30 cellular contexts compared by ENCODE assay signal in the genomic region with DNA sequence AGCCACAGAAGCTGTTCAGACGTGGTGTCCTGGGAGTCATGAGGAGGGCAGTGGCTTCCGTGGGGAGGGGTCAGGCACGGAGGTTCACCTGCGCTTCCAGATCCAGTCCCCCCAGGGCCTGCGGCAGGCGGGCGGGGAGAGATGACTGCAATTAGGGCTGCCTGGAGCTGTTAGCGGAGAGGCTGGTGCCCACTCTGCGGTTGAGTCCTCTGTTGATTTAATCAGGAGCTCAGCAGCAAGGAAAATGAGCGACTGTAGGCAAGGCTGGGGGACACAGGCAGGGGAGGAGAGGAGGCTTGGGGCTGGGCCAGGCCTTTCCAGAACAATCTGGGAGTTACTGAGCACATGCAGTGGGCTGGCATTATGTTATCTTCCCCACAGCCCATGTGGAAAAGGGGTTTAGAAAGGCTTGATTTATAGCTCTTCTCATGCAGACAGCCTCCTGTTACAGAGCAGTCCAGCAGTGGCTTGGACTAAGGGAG. TPM values are rescaled to one million over a fixed set of nuclear protein-coding genes. Genes with fewer than 3 reads are reported as not detected.
DNase-seq lines count a peak whose midpoint lies in the region; FAIRE-seq and TF ChIP-seq lines count a peak whose summit lies in the region.
"Had no signal": no experiment of that assay in that cellular context is flagged by ENCODE, and none has a peak within 500 bp of the region (broad histone marks: within the 10 kb centered on the region; RNA-seq: fewer than 3 reads in every experiment).

No MANE protein-coding gene starts in this region.

- no peaks in the 10 kb centered on the region for H3K9me2 ChIP-seq in hepatocyte (replicated peaks; ENCODE audit: insufficient read depth)

- no peak overlapping the region for H3K27ac Mint-ChIP-seq in astrocyte (ENCODE audit: unreplicated experiment)
- H3K27ac Mint-ChIP-seq: activated naive CD8-positive, alpha-beta T cell treated with anti-CD3 and anti-CD28 coated beads, Interleukin-2, amount 50 U/mL, for 24 hours; CD4-positive, alpha-beta memory T cell; T-helper 17 cell had no signal

- WGBS in trophoblast cell (ENCODE audit: extremely low coverage, insufficient coverage, insufficient read length): no CpG with 5 or more reads among the region's 10 CpGs
- 84% methylated on average over 10 of the region's 10 CpGs for WGBS in hepatocyte (ENCODE audit: low lambda C conversion rate, missing lambda C conversion rate)

- H3K9me3 ChIP-seq in astrocyte (ENCODE audit: insufficient read depth, low read depth, low read length): no peaks in the 10 kb centered on the region
- H3K9me3 ChIP-seq in trophoblast cell (ENCODE audit: insufficient read depth, low read depth, low read length): peaks cover 2% of the 10 kb centered on the region
- H3K9me3 ChIP-seq in hepatocyte (ENCODE audit: low read depth): no peaks in the 10 kb centered on the region
- H3K9me3 ChIP-seq: gastroesophageal sphincter, left lung, prostate gland, thoracic aorta, vagina had no signal

- H2BK120ac ChIP-seq in trophoblast cell (ENCODE audit: insufficient read depth, low read length, poor library complexity): no peak overlapping the region

- H3K27me3 Mint-ChIP-seq in astrocyte (ENCODE audit: low read depth, unreplicated experiment): no peaks in the 10 kb centered on the region
- H3K27me3 Mint-ChIP-seq: activated naive CD8-positive, alpha-beta T cell treated with anti-CD3 and anti-CD28 coated beads, Interleukin-2, amount 50 U/mL, for 24 hours; CD4-positive, alpha-beta memory T cell; T-helper 17 cell had no signal

- peak overlapping the region; percentile 55 for H3K18ac ChIP-seq in trophoblast cell (ENCODE audit: low read length)

- H3K27me3 ChIP-seq in astrocyte (ENCODE audit: insufficient read depth, low read length) (no peaks in the 10 kb centered on the region), trophoblast cell (ENCODE audit: insufficient read depth, low read length) (no peaks in the 10 kb centered on the region), hepatocyte (no peaks in the 10 kb centered on the region)
- H3K27me3 ChIP-seq: brain microvascular endothelial cell, dorsolateral prefrontal cortex, gastroesophageal sphincter, left lung, vagina had no signal

- no peak overlapping the region for H4K8ac ChIP-seq in trophoblast cell (ENCODE audit: low read depth, low read length)

- no peak overlapping the region for H3K4me3 ChIP-seq in astrocyte (ENCODE audit: insufficient read depth, low read depth, low read length)
- no peak overlapping the region for H3K4me3 ChIP-seq in trophoblast cell (ENCODE audit: low read depth, low read length)
- H3K4me3 ChIP-seq in hepatocyte: no peak overlapping the region
- H3K4me3 ChIP-seq: dorsolateral prefrontal cortex, gastroesophageal sphincter, left lung, prostate gland, thoracic aorta, vagina had no signal

- FAIRE-seq in astrocyte (lab: Jason Lieb, UNC): no peak

- no peak overlapping the region for H3K23ac ChIP-seq in trophoblast cell (ENCODE audit: low read length)

- H3K4me1 Mint-ChIP-seq in astrocyte (ENCODE audit: low read depth, unreplicated experiment): peaks cover 19% of the 10 kb centered on the region

- H2BK12ac ChIP-seq in trophoblast cell (ENCODE audit: low read length): no peak overlapping the region

- no peak overlapping the region for H3K4ac ChIP-seq in trophoblast cell (ENCODE audit: low read depth, low read length)

- H3K36me3 Mint-ChIP-seq in astrocyte (ENCODE audit: low read depth, unreplicated experiment): peaks cover 22% of the 10 kb centered on the region

- no peaks in the 10 kb centered on the region for H3K79me2 ChIP-seq in astrocyte (ENCODE audit: insufficient read depth, low read length)
- H3K79me2 ChIP-seq in trophoblast cell (ENCODE audit: control insufficient read depth, insufficient read depth, low read length, poor library complexity): peaks cover 2% of the 10 kb centered on the region
- no peaks in the 10 kb centered on the region for H3K79me2 ChIP-seq in hepatocyte

- H3K4me1 ChIP-seq in astrocyte (ENCODE audit: insufficient read depth, low read length): peaks cover 31% of the 10 kb centered on the region
- H3K4me1 ChIP-seq in trophoblast cell (ENCODE audit: control insufficient read depth in 1 of 2, insufficient read depth in 2 of 2, low read length in 2 of 2): peaks cover 37 to 42% of the 10 kb centered on the region in 2 experiments
- H3K4me1 ChIP-seq in hepatocyte (ENCODE audit: insufficient read depth): peaks cover 12% of the 10 kb centered on the region

- H4K20me1 ChIP-seq in astrocyte (ENCODE audit: insufficient read depth, low read length): peaks cover 31% of the 10 kb centered on the region
- H4K20me1 ChIP-seq in hepatocyte (ENCODE audit: insufficient read depth, poor library complexity, severe bottlenecking): no peaks in the 10 kb centered on the region

- H2AFZ ChIP-seq in astrocyte (ENCODE audit: low read depth, low read length): no peak overlapping the region
- no peak overlapping the region for H2AFZ ChIP-seq in trophoblast cell (ENCODE audit: insufficient read depth, low read length, poor library complexity)
- no peak overlapping the region for H2AFZ ChIP-seq in hepatocyte

- TF ChIP-seq CTCF in astrocyte (IDR thresholded peaks at IDR 0.05; ENCODE audit: insufficient read depth, low read depth, low read length) (no peak), hepatocyte (IDR thresholded peaks at IDR 0.05; ENCODE audit: poor library complexity) (no peak)

- no peak overlapping the region for H2BK5ac ChIP-seq in trophoblast cell (ENCODE audit: low read depth, low read length, poor library complexity)

- peaks cover 2% of the 10 kb centered on the region for H3K9me3 Mint-ChIP-seq in astrocyte (ENCODE audit: unreplicated experiment)
- H3K9me3 Mint-ChIP-seq: activated naive CD8-positive, alpha-beta T cell treated with anti-CD3 and anti-CD28 coated beads, Interleukin-2, amount 50 U/mL, for 24 hours; activated T-cell treated with anti-CD3 and anti-CD28 coated beads, Interleukin-2, amount 50 U/mL, for 4 hours; CD4-positive, alpha-beta memory T cell; immature natural killer cell had no signal

- H3K27ac ChIP-seq in astrocyte (ENCODE audit: low read depth, low read length) (no peak overlapping the region), trophoblast cell (ENCODE audit: low read depth, low read length) (no peak overlapping the region), hepatocyte (no peak overlapping the region)
- H3K27ac ChIP-seq: 22Rv1, brain microvascular endothelial cell, gastroesophageal sphincter, KMS-11, left lung, prostate gland, thoracic aorta, vagina had no signal

- H3K36me3 ChIP-seq in astrocyte (ENCODE audit: insufficient read depth, low read length): peaks cover 14% of the 10 kb centered on the region
- H3K36me3 ChIP-seq in trophoblast cell (ENCODE audit: control insufficient read depth in 1 of 2, insufficient read depth in 2 of 2, low read length in 2 of 2): peaks cover 69 to 71% of the 10 kb centered on the region in 2 experiments
- no peaks in the 10 kb centered on the region for H3K36me3 ChIP-seq in hepatocyte (replicated peaks; ENCODE audit: insufficient read depth, low read depth)

- H4K12ac ChIP-seq in trophoblast cell (ENCODE audit: low read depth, low read length): no peak overlapping the region

- peak in 2 of 3 experiments; percentile 49 to 72 for DNase-seq in NCI-H1417 (lab: John Stamatoyannopoulos, UW)
- no peak for DNase-seq in NCI-H1417 treated with DMSO at 0.1 percent for 48 hours (lab: John Stamatoyannopoulos, UW)
- peak; percentile 28 for DNase-seq in NCI-H2227 treated with DMSO at 0.1 percent for 48 hours (lab: John Stamatoyannopoulos, UW)
- no peak for DNase-seq in astrocyte (ENCODE audit: low read depth)
- no peak for DNase-seq in trophoblast cell
- no peak for DNase-seq in UCSD-AML1 (lab: John Stamatoyannopoulos, UW; ENCODE audit: unreplicated experiment)
- DNase-seq in hepatocyte (ENCODE audit: low spot score): no peak
- DNase-seq in hepatic stellate cell (ENCODE audit: low spot score): no peak
- DNase-seq: activated CD8-positive, alpha-beta memory T cell treated with anti-CD3 and anti-CD28 coated beads for 24 hours; activated gamma-delta T cell treated with Interleukin-2 at 50 U/mL for 16 hours; activated naive CD8-positive, alpha-beta T cell treated with anti-CD3 and anti-CD28 coated beads, Interleukin-2, amount 50 U/mL, for 24 hours; activated T-cell treated with anti-CD3 and anti-CD28 coated beads, Interleukin-2, amount 50 U/mL, for 4 hours; brain microvascular endothelial cell; CD4-positive, alpha-beta memory T cell; dorsolateral prefrontal cortex; EL; hypothalamus; immature natural killer cell; mesenchymal stem cell; MM.1S; NCI-H2171 treated with DMSO at 0.1 percent for 48 hours; stimulated activated naive CD8-positive, alpha-beta T cell treated with anti-CD3 and anti-CD28 coated beads, Interleukin-15, Interleukin-2, amounts not matched to agents 100 U/mL and 50 U/mL, for 24 hours; T-helper 17 cell had no signal

- H3K9ac ChIP-seq in astrocyte (ENCODE audit: low read length) (no peak overlapping the region), trophoblast cell (ENCODE audit: low read length) (no peak overlapping the region)
- H3K9ac ChIP-seq: KMS-11 had no signal

- H3K4me2 ChIP-seq in astrocyte (ENCODE audit: low read length): no peak overlapping the region
- H3K4me2 ChIP-seq in trophoblast cell (ENCODE audit: low read length): no peak overlapping the region
- no peak overlapping the region for H3K4me2 ChIP-seq in hepatocyte
- H3K4me2 ChIP-seq: KMS-11 had no signal

- peak overlapping the region; percentile 54 for H3K4me3 Mint-ChIP-seq in astrocyte (ENCODE audit: unreplicated experiment)
- H3K4me3 Mint-ChIP-seq: activated naive CD8-positive, alpha-beta T cell treated with anti-CD3 and anti-CD28 coated beads, Interleukin-2, amount 50 U/mL, for 24 hours; activated T-cell treated with anti-CD3 and anti-CD28 coated beads, Interleukin-2, amount 50 U/mL, for 4 hours; CD4-positive, alpha-beta memory T cell; immature natural killer cell; T-helper 17 cell had no signal

- peaks cover 24% of the 10 kb centered on the region for H3K79me1 ChIP-seq in trophoblast cell (ENCODE audit: low read length)

- no peak overlapping the region for H2AK5ac ChIP-seq in trophoblast cell (ENCODE audit: low read length)

- H3K14ac ChIP-seq in trophoblast cell (ENCODE audit: low read length): no peak overlapping the region

- no peak overlapping the region for H4K91ac ChIP-seq in trophoblast cell (ENCODE audit: low read depth, low read length)

RNA-seq across cellular contexts. Expression of a gene that starts 13.1 kb away (rescaled TPM):
- total RNA-seq in astrocyte: 48.7 and 50.9 TPM in 2 replicates
- polyA plus RNA-seq in trophoblast cell (2013): 26.2 and 26.8 TPM in 2 replicates
- total RNA-seq in hepatocyte: 21.1 and 23.5 TPM in 2 replicates
- 19.0 and 19.5 TPM in 2 replicates for polyA plus RNA-seq in hepatocyte

RNA-seq across cellular contexts. Expression of a gene that starts 17.7 kb away (rescaled TPM):
- total RNA-seq in astrocyte (338 and 370 TPM in 2 replicates), hepatocyte (86.8 and 96.1 TPM in 2 replicates)
- polyA plus RNA-seq in trophoblast cell (2013): 390 and 396 TPM in 2 replicates
- polyA plus RNA-seq in hepatocyte: 222 and 229 TPM in 2 replicates

RNA-seq across cellular contexts. Expression of a gene that starts 20.1 kb away (rescaled TPM):
- total RNA-seq in astrocyte: 43.6 and 46.6 TPM in 2 replicates
- 48.1 and 49.0 TPM in 2 replicates for polyA plus RNA-seq in trophoblast cell (2013)
- 52.0 and 74.3 TPM in 2 replicates for total RNA-seq in hepatocyte
- polyA plus RNA-seq in hepatocyte: 122 and 125 TPM in 2 replicates

RNA-seq across cellular contexts. Expression of a gene that starts 21.2 kb away (rescaled TPM):
- total RNA-seq in astrocyte: 46.8 and 48.5 TPM in 2 replicates
- polyA plus RNA-seq in trophoblast cell (2013): 35.4 and 37.0 TPM in 2 replicates
- 17.0 and 25.2 TPM in 2 replicates for total RNA-seq in hepatocyte
- polyA plus RNA-seq in hepatocyte: 62.4 and 63.9 TPM in 2 replicates

RNA-seq across cellular contexts. Expression of a gene that starts 23.5 kb away (rescaled TPM):
- total RNA-seq in astrocyte (41.5 and 45.6 TPM in 2 replicates), hepatocyte (57.7 and 73.5 TPM in 2 replicates)
- polyA plus RNA-seq in trophoblast cell (2013): 78.2 and 80.2 TPM in 2 replicates
- 349 and 421 TPM in 2 replicates for polyA plus RNA-seq in hepatocyte

Comparison
In these comparisons a context has a peak if more than half of its experiments do, and no peak if none do; other contexts are left out.
1. DNase-seq: peak in NCI-H1417 (2 of 3) and NCI-H2227 treated with DMSO at 0.1 percent for 48 hours (single experiment); none in NCI-H1417 treated with DMSO at 0.1 percent for 48 hours (single experiment), astrocyte (single experiment), trophoblast cell (0 of 2), UCSD-AML1 (single experiment), hepatocyte (single experiment) and hepatic stellate cell (single experiment).